In the genomic region with DNA sequence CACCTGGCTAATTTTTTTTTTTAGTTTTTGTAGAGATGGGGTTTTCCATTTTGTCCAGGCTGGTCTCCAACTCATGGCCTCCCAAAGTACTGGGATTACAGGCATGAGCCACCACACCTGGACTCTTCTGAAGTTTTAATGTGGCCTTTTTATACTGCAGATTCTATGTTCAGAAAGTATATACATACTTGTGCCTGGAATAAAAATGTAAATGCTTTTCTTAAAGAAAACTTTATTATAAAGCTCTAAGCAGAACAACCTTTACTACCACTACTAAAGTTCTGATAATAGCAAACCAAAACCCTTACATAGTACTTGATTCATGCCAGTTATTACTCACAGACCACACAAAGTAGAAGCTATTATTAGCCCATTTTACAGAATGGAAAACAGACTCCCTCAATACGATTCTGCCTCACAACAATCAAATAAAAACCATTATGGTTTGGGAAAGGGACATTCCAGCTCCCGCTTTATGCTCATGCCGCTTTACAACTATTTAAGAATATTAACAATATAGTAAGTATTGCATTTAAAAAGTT, we compare ENCODE assay signal across 16 cellular contexts. TPM values are rescaled to one million over a fixed set of nuclear protein-coding genes. Genes with fewer than 3 reads are reported as not detected.
DNase-seq lines count a peak whose midpoint lies in the region; ATAC-seq and TF ChIP-seq lines count a peak whose summit lies in the region.
"Had no signal": no experiment of that assay in that cellular context is flagged by ENCODE, and none has a peak within 500 bp of the region (broad histone marks: within the 10 kb centered on the region; RNA-seq: fewer than 3 reads in every experiment).

No MANE protein-coding gene starts in this region.

- H3F3A ChIP-seq in DOHH2 (ENCODE audit: control insufficient read depth, insufficient read depth) = no peaks in the 10 kb centered on the region; the same call in none of the 2 replicates

- peak overlapping the region in 3 of 7 donors; percentile 18 to 70 (median 20) for H3K4me3 Mint-ChIP-seq in CD8-positive, alpha-beta memory T cell
- H3K4me3 Mint-ChIP-seq: activated CD4-positive, alpha-beta memory T cell treated with anti-CD3 and anti-CD28 coated beads, Interleukin-2, amount 10 ng/mL, durations not matched to agents 7 days and 5 days had no signal

- no peak for TF ChIP-seq CTCF in DOHH2 (IDR thresholded peaks at IDR 0.05; ENCODE audit: low read depth, low read length, poor library complexity, severe bottlenecking)
- no peak for TF ChIP-seq CTCF in OCI-LY3 (IDR thresholded peaks at IDR 0.05; ENCODE audit: low read depth, low read length)

- peaks cover 36% of the 10 kb centered on the region for H4K20me1 ChIP-seq in DOHH2 (ENCODE audit: control insufficient read depth, insufficient read depth, low read depth, low read length)
- peaks cover 68% of the 10 kb centered on the region for H4K20me1 ChIP-seq in OCI-LY3 (ENCODE audit: insufficient read depth, low read length)

- H3K4me1 ChIP-seq in DOHH2 (ENCODE audit: control insufficient read depth, low read length) = peaks cover 54% of the 10 kb centered on the region
- H3K4me1 ChIP-seq in OCI-LY3 (ENCODE audit: low read length) = peaks cover 57% of the 10 kb centered on the region
- H3K4me1 ChIP-seq in CD8-positive, alpha-beta memory T cell (ENCODE audit: insufficient read depth, low read length) = peaks cover 48% of the 10 kb centered on the region
- H3K4me1 ChIP-seq: SJCRH30 had no signal

- H3K4me3 ChIP-seq in DOHH2 (ENCODE audit: low read length) = no peak overlapping the region
- no peak overlapping the region for H3K4me3 ChIP-seq in OCI-LY3 (ENCODE audit: low read length)
- H3K4me3 ChIP-seq in CD8-positive, alpha-beta memory T cell (ENCODE audit: low read length) = no peak overlapping the region
- H3K4me3 ChIP-seq: SJCRH30, suprapubic skin had no signal

- H3K4me2 ChIP-seq in DOHH2 (ENCODE audit: low read length) (peak overlapping the region; percentile 4; the same call in 1 of the 2 replicates), OCI-LY3 (ENCODE audit: low read length) (peak overlapping the region; percentile 33)

- H3K27ac Mint-ChIP-seq in CD8-positive, alpha-beta memory T cell = peak overlapping the region in 4 of 8 donors; percentile 14 to 72 (median 24)
- H3K27ac Mint-ChIP-seq: activated CD4-positive, alpha-beta memory T cell treated with anti-CD3 and anti-CD28 coated beads, Interleukin-2, amount 10 ng/mL, durations not matched to agents 7 days and 5 days had no signal

- H3K9me3 Mint-ChIP-seq in CD8-positive, alpha-beta memory T cell = no peaks in the 10 kb centered on the region
- H3K9me3 Mint-ChIP-seq: activated CD4-positive, alpha-beta memory T cell treated with anti-CD3 and anti-CD28 coated beads, Interleukin-2, amount 10 ng/mL, durations not matched to agents 7 days and 5 days had no signal

- H3K36me3 Mint-ChIP-seq in CD8-positive, alpha-beta memory T cell = peaks cover 0 to 31% (median 0%) of the 10 kb centered on the region in 3 donors

- H2AFZ ChIP-seq in OCI-LY3 (ENCODE audit: low read depth, low read length) = no peak overlapping the region

- H3K36me3 ChIP-seq in DOHH2 (ENCODE audit: control insufficient read depth, low read length) (peaks cover 82% of the 10 kb centered on the region), OCI-LY3 (replicated peaks; ENCODE audit: low read depth, low read length) (peaks cover 32% of the 10 kb centered on the region)
- no peaks in the 10 kb centered on the region for H3K36me3 ChIP-seq in CD8-positive, alpha-beta memory T cell (ENCODE audit: insufficient read depth, low read length)
- H3K36me3 ChIP-seq: suprapubic skin had no signal

- POLR2A ChIA-PET in CD8-positive, alpha-beta memory T cell (lab: Charles Lee) = no interaction called here

- H3K27ac ChIP-seq in DOHH2 (ENCODE audit: low read depth, low read length) (no peak overlapping the region), OCI-LY3 (ENCODE audit: low read length) (no peak overlapping the region)
- H3K27ac ChIP-seq in CD8-positive, alpha-beta memory T cell (ENCODE audit: low read depth, low read length) = no peak overlapping the region
- H3K27ac ChIP-seq: SJCRH30, suprapubic skin had no signal

- DNase-seq in CD8-positive, alpha-beta memory T cell = no peak
- no peak for DNase-seq in RKO (ENCODE audit: low spot score)
- no peak for DNase-seq in NOMO-1 treated with dmso at 0.1 percent for 144 hours (lab: John Stamatoyannopoulos, UW; ENCODE audit: unreplicated experiment)
- no peak for DNase-seq in Kasumi-1 (lab: John Stamatoyannopoulos, UW)
- DNase-seq: activated CD4-positive, alpha-beta memory T cell treated with anti-CD3 and anti-CD28 coated beads, Interleukin-2, amount 10 ng/mL, durations not matched to agents 7 days and 5 days; activated effector memory CD4-positive, alpha-beta T cell treated with anti-CD3 and anti-CD28 coated beads, Interleukin-2, amount 50 U/mL, for 16 hours; GOT3; NCI-H1092 treated with DMSO at 0.1 percent for 48 hours; NCI-H2171 treated with DMSO at 0.1 percent for 48 hours; SJCRH30 had no signal

- H3K9me2 ChIP-seq in DOHH2 (replicated peaks; ENCODE audit: control insufficient read depth, low read length) = no peaks in the 10 kb centered on the region

- H3K79me2 ChIP-seq in DOHH2 (ENCODE audit: control insufficient read depth, low read length) (peaks cover 95% of the 10 kb centered on the region), OCI-LY3 (ENCODE audit: low read length) (peaks cover 93% of the 10 kb centered on the region)

- ATAC-seq in GM18867 (IDR thresholded peaks at IDR 0.05; ENCODE audit: unreplicated experiment) (peak; percentile 27), HG03095 (IDR thresholded peaks at IDR 0.05; ENCODE audit: unreplicated experiment) (peak; percentile 35)
- ATAC-seq: left lobe of liver had no signal

- no peak overlapping the region for H3K9ac ChIP-seq in OCI-LY3 (ENCODE audit: low read length)

- H3K9me3 ChIP-seq in DOHH2 (ENCODE audit: control insufficient read depth, insufficient read depth, low read length) (no peaks in the 10 kb centered on the region), OCI-LY3 (ENCODE audit: insufficient read depth, low read length) (no peaks in the 10 kb centered on the region)
- H3K9me3 ChIP-seq in CD8-positive, alpha-beta memory T cell (ENCODE audit: low read length) = no peaks in the 10 kb centered on the region
- H3K9me3 ChIP-seq: SJCRH30, suprapubic skin had no signal

- H3K27me3 Mint-ChIP-seq in CD8-positive, alpha-beta memory T cell = no peaks in the 10 kb centered on the region
- H3K27me3 Mint-ChIP-seq: activated CD4-positive, alpha-beta memory T cell treated with anti-CD3 and anti-CD28 coated beads, Interleukin-2, amount 10 ng/mL, durations not matched to agents 7 days and 5 days had no signal

- CTCF ChIA-PET in CD8-positive, alpha-beta memory T cell (lab: Charles Lee) = no interaction called here

- H3K4me1 Mint-ChIP-seq in CD8-positive, alpha-beta memory T cell = peaks cover 56 to 74% (median 72%) of the 10 kb centered on the region in 3 donors

- H3K27me3 ChIP-seq in DOHH2 (ENCODE audit: control insufficient read depth, low read length) (no peaks in the 10 kb centered on the region), OCI-LY3 (ENCODE audit: low read depth, low read length) (no peaks in the 10 kb centered on the region)
- no peaks in the 10 kb centered on the region for H3K27me3 ChIP-seq in CD8-positive, alpha-beta memory T cell (ENCODE audit: insufficient read depth, low read length, poor library complexity, severe bottlenecking)
- H3K27me3 ChIP-seq: SJCRH30, suprapubic skin had no signal

RNA-seq across cellular contexts. Expression of a gene that starts 5.3 kb away (rescaled TPM):
- total RNA-seq in CD8-positive, alpha-beta memory T cell = 10 to 100 TPM; 26.1 to 27.0 TPM
- polyA plus RNA-seq in CD8-positive, alpha-beta memory T cell = 13.4 TPM
